19 cellular contexts compared by ENCODE assay signal in the genomic region with DNA sequence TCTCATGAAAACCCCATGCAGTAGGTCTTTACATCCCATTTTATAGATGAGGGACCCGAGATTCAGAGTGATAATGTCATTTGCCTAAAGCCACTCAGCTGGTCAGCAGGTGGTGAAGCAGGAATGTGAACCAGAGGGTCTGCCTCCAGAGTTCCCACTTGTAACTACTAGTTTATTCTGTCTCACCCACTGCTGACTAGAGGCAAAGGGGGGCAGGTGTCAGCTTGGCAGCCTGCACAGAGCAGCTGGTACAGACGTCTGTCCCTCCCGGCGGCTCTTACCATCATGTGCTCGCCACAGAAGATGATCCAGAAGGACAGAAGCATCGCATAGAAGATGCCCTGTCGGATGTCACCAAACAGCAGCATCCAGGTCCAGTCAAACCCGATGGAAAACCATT.
DNase-seq lines count a peak whose midpoint lies in the region; ATAC-seq and TF ChIP-seq lines count a peak whose summit lies in the region.
"Had no signal": no experiment of that assay in that cellular context is flagged by ENCODE, and none has a peak within 500 bp of the region (broad histone marks: within the 10 kb centered on the region; RNA-seq: fewer than 3 reads in every experiment).

No MANE protein-coding gene starts in this region.

- DNase-seq in NCI-H1694 treated with DMSO at 0.1 percent for 48 hours (lab: John Stamatoyannopoulos, UW): peak; percentile 80
- peak; percentile 81 for DNase-seq in NCI-H524 treated with DMSO at 0.1 percent for 48 hours (lab: John Stamatoyannopoulos, UW)
- no peak for DNase-seq in right atrium auricular region (ENCODE audit: low spot score)
- DNase-seq in NCI-H510A treated with DMSO at 0.1 percent for 48 hours (lab: John Stamatoyannopoulos, UW): no peak
- DNase-seq: ACHN, DND-41, GM23248, KBM-7, NCI-H1105 treated with DMSO at 0.1 percent for 48 hours, NCI-H187 treated with DMSO at 0.1 percent for 48 hours, NCI-H345, NCI-H69, SW 1271 had no signal

- ATAC-seq in GM21723 (IDR thresholded peaks at IDR 0.05; ENCODE audit: unreplicated experiment) (no peak), HG02759 (IDR thresholded peaks at IDR 0.05; ENCODE audit: unreplicated experiment) (no peak)
- ATAC-seq: HCT116, Panc1 had no signal

- H3K27ac ChIP-seq in right atrium auricular region (peak overlapping the region; percentile 52 to 78), skeletal muscle tissue (ENCODE audit: low read depth, low read length) (peak overlapping the region; percentile 87)
- H3K27ac ChIP-seq: C4-2B, GM23248 had no signal

- H3K4me3 ChIP-seq in right atrium auricular region (no peak overlapping the region), skeletal muscle tissue (ENCODE audit: low read length in 3 of 3) (no peak overlapping the region)
- H3K4me3 ChIP-seq: GM23248 had no signal

- H3K36me3 ChIP-seq in right atrium auricular region (peaks cover 14% of the 10 kb centered on the region), skeletal muscle tissue (ENCODE audit: control insufficient read depth in 3 of 3, insufficient read depth in 3 of 3, low read length in 3 of 3) (peaks cover 0 to 24% (median 0%) of the 10 kb centered on the region in 3 donors)

- H3K27me3 ChIP-seq in right atrium auricular region (no peaks in the 10 kb centered on the region), skeletal muscle tissue (ENCODE audit: control insufficient read depth in 3 of 3, insufficient read depth in 3 of 3, low read length in 3 of 3) (no peaks in the 10 kb centered on the region)

- H3K4me1 ChIP-seq in right atrium auricular region: peaks cover 0 to 15% of the 10 kb centered on the region in 2 donors
- peaks cover 30 to 31% (median 30%) of the 10 kb centered on the region in 3 donors for H3K4me1 ChIP-seq in skeletal muscle tissue (ENCODE audit: control insufficient read depth in 3 of 3, insufficient read depth in 3 of 3, low read length in 3 of 3)

- peak overlapping the region in 2 of 3 donors; percentile 18 to 20 for H3K9ac ChIP-seq in skeletal muscle tissue (ENCODE audit: low read depth in 1 of 3, low read length in 3 of 3)
- H3K9ac ChIP-seq: GM23248 had no signal

- no peak for TF ChIP-seq CTCF in right atrium auricular region (IDR thresholded peaks at IDR 0.05)

- H3K9me3 ChIP-seq in right atrium auricular region (no peaks in the 10 kb centered on the region), skeletal muscle tissue (ENCODE audit: control insufficient read depth in 3 of 3, low read length in 3 of 3) (no peaks in the 10 kb centered on the region)

Comparison
In these comparisons a context has a peak if more than half of its experiments do, and no peak if none do; other contexts are left out.
1. DNase-seq: peak in NCI-H1694 treated with DMSO at 0.1 percent for 48 hours (single experiment) and NCI-H524 treated with DMSO at 0.1 percent for 48 hours (single experiment); none in right atrium auricular region (single experiment) and NCI-H510A treated with DMSO at 0.1 percent for 48 hours (single experiment).